Comparison of ENCODE assay signal across 29 cellular contexts in genomic region chr2:237806334-237806733, GRCh38. TPM values are rescaled to one million over a fixed set of nuclear protein-coding genes. Genes with fewer than 3 reads are reported as not detected.
A peak's percentile ranks its signal among the peaks of the same experiment; 100 is the strongest.
DNase-seq lines count a peak whose midpoint lies in the region; ATAC-seq and TF ChIP-seq lines count a peak whose summit lies in the region.
"Had no signal": no experiment of that assay in that cellular context is flagged by ENCODE, and none has a peak within 500 bp of the region (broad histone marks: within the 10 kb centered on the region; RNA-seq: fewer than 3 reads in every experiment).

No MANE protein-coding gene starts in this region.

- intact Hi-C loops in A673 (cut with micrococcal nuclease; ENCODE audit: unreplicated experiment) = no loop called here

- no peaks in the 10 kb centered on the region for H3K9me3 ChIP-seq in A673 (ENCODE audit: low read depth, low read length, poor library complexity, severe bottlenecking)
- H3K9me3 ChIP-seq: BLaER1, gastrocnemius medialis, HAP-1 had no signal

- CTCF ChIA-PET in A673 (lab: Charles Lee) = no interaction called here

- no peak for TF ChIP-seq CTCF in A673 (conservative IDR thresholded peaks at IDR 0.05; ENCODE audit: low read depth, low read length)
- TF ChIP-seq CTCF in cardiac fibroblast (IDR thresholded peaks at IDR 0.05; ENCODE audit: low read depth, low read length) = no peak

- POLR2A ChIA-PET in A673 (lab: Charles Lee; ENCODE audit: low non-redundant PET) = no interaction called here

- H3K27ac ChIP-seq in A673 (ENCODE audit: low read depth, low read length, poor library complexity, severe bottlenecking) = no peak overlapping the region
- H3K27ac ChIP-seq: BLaER1, epithelial cell of prostate, gastrocnemius medialis, spleen had no signal

- no peak overlapping the region for H3K4me3 ChIP-seq in A673 (ENCODE audit: low read depth, low read length, poor library complexity, severe bottlenecking)
- no peak overlapping the region for H3K4me3 ChIP-seq in cardiac fibroblast (replicated peaks in 1 of 2; ENCODE audit: low read depth in 2 of 2, low read length in 2 of 2)
- H3K4me3 ChIP-seq: BLaER1, gastrocnemius medialis, HAP-1, spleen had no signal

- H3K27me3 ChIP-seq in A673 (replicated peaks; ENCODE audit: insufficient read depth, low read depth, low read length, poor library complexity) = no peaks in the 10 kb centered on the region
- H3K27me3 ChIP-seq: BLaER1, gastrocnemius medialis, spleen had no signal

- ATAC-seq in HG02938 (IDR thresholded peaks at IDR 0.05; ENCODE audit: unreplicated experiment) (no peak), HG02884 (IDR thresholded peaks at IDR 0.05; ENCODE audit: unreplicated experiment) (no peak)
- ATAC-seq: activated T-helper 17 cell treated with anti-CD3 and anti-CD28 coated beads, Interleukin-2, amount 50 U/mL, for 72 hours; gastrocnemius medialis had no signal

- no peaks in the 10 kb centered on the region for H3K36me3 ChIP-seq in A673 (ENCODE audit: insufficient read depth, low read length, poor library complexity, severe bottlenecking)
- H3K36me3 ChIP-seq: BLaER1, gastrocnemius medialis, HAP-1, spleen had no signal

- H3K4me1 ChIP-seq in A673 (ENCODE audit: insufficient read depth, low read length, poor library complexity, severe bottlenecking) = peaks cover 8% of the 10 kb centered on the region
- H3K4me1 ChIP-seq: HAP-1, spleen had no signal

- no TSS peak for BruUV-seq in A673 (replicated peaks; lab: Mats Ljungman, UMichigan)

- DNase-seq in A673 (ENCODE audit: low spot score) (peak; percentile 65), HT1080 (ENCODE audit: low read depth) (peak; percentile 26), cardiac fibroblast (ENCODE audit: low read depth in 2 of 2) (peak; percentile 17 to 62), foreskin melanocyte (peak; percentile 70), dedifferentiated amniotic fluid mesenchymal stem cell (ENCODE audit: extremely low spot score) (no peak), NCI-H748 treated with DMSO at 0.1 percent for 48 hours (lab: John Stamatoyannopoulos, UW) (no peak)
- DNase-seq: activated CD4-positive, alpha-beta memory T cell treated with anti-CD3 and anti-CD28 coated beads, Interleukin-2, amount 10 ng/mL, durations not matched to agents 7 days and 5 days; activated CD4-positive, CD25-positive, alpha-beta regulatory T cell treated with anti-CD3 and anti-CD28 coated beads, Interleukin-2, amount 50 U/mL, for 72 hours; aorta; DMS53; effector CD4-positive, alpha-beta T cell; gastrocnemius medialis; hypothalamus; immature natural killer cell; KG1; MM.1S; naive B cell; NCI-H1417 treated with DMSO at 0.1 percent for 48 hours; NCI-H345; NCI-H774; retina; spleen; trophoblast cell had no signal

RNA-seq across cellular contexts. Expression of gene RBM44, which starts 7.8 kb away (rescaled TPM):
- 0.95 and 1.4 TPM in 2 replicates for total RNA-seq in A673 (2021)
- 0.32 and 0.40 TPM in 2 replicates for total RNA-seq in HT1080 (2014; rRNA removed; shearing (Covaris generic))
- 0.19 and 0.52 TPM in 2 replicates for polyA plus RNA-seq in HT1080 (2015; cell fraction: cytosol; rRNA removed)
- 1.3 and 1.9 TPM in 2 replicates for polyA plus RNA-seq in HT1080 (2015; cell fraction: nucleus; rRNA removed)

RNA-seq across cellular contexts. Expression of gene RAMP1, which starts 53.1 kb away (rescaled TPM):
- total RNA-seq in A673 (2021) = 22.0 and 24.8 TPM in 2 replicates
- total RNA-seq in HT1080 (2014; rRNA removed; shearing (Covaris generic)) = 0.53 TPM in 1 of 2 replicates, not detected in the other
- 0.16 and 0.31 TPM in 2 replicates for polyA plus RNA-seq in HT1080 (2015; cell fraction: cytosol; rRNA removed)
- not detected in 2 replicates for polyA plus RNA-seq in HT1080 (2015; cell fraction: nucleus; rRNA removed)

Comparison
In these comparisons a context has a peak if more than half of its experiments do, and no peak if none do; other contexts are left out.
1. DNase-seq: peak in A673 (single experiment), HT1080 (single experiment), cardiac fibroblast (2 of 2) and foreskin melanocyte (single experiment); none in dedifferentiated amniotic fluid mesenchymal stem cell (single experiment) and NCI-H748 treated with DMSO at 0.1 percent for 48 hours (single experiment).
2. RNA of gene RAMP1, which starts 53.1 kb away (total RNA-seq): 22.0 to 24.8 TPM in A673; 0.53 TPM in HT1080; every median in the first group is over 10 times any median in the second.